Comparison of ENCODE assay signal across 10 cellular contexts in genomic region chr4:174305961-174306360, GRCh38.
"Had no signal": no experiment of that assay in that cellular context is flagged by ENCODE, and none has a peak within 500 bp of the region (broad histone marks: within the 10 kb centered on the region; RNA-seq: fewer than 3 reads in every experiment).

No MANE protein-coding gene starts in this region.

- H3K4me3 Mint-ChIP-seq: HFFc6, IgD-negative memory B cell had no signal

- ATAC-seq: HCT116, HepG2 had no signal

- H2AFZ ChIP-seq: GM23248 had no signal

- H3K9me3 ChIP-seq: HAP-1 had no signal

- H3K4me1 ChIP-seq: HAP-1 had no signal

- DNase-seq: GM23248, GOT3, H7, HFFc6, KBM-7 had no signal

- H3K4me3 ChIP-seq: GM23248, HAP-1 had no signal

- H3K27me3 Mint-ChIP-seq: IgD-negative memory B cell had no signal

- H3K27ac ChIP-seq: GM23248, HL-60 had no signal

- H3K9me3 Mint-ChIP-seq: HFFc6, IgD-negative memory B cell had no signal

- H3K9ac ChIP-seq: GM23248 had no signal

- H3K27ac Mint-ChIP-seq: HFFc6, IgD-negative memory B cell had no signal
